21 cellular contexts compared by ENCODE assay signal in the genomic region with DNA sequence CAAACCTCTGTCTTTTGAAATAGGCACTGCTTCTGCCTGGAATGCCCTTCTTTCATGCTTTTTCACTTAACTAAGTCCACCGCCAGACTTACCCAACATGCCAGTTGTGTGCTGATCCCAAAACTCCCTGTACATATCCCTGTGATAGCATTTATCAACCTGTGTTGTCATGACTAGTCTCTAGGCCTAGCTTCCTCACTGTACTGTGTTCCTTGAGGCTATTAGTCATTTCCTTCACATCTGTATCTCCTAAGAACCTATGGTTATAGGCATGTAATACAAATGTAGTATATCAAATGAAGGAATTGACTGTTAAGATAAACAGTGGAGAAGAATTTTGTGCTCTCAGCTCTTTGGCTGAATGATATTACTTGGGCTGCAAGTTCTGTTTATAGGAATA.
DNase-seq lines count a peak whose midpoint lies in the region; ATAC-seq, FAIRE-seq and TF ChIP-seq lines count a peak whose summit lies in the region.
"Had no signal": no experiment of that assay in that cellular context is flagged by ENCODE, and none has a peak within 500 bp of the region (broad histone marks: within the 10 kb centered on the region; RNA-seq: fewer than 3 reads in every experiment).

No MANE protein-coding gene starts in this region.

- TF ChIP-seq POLR2A in breast epithelium (IDR thresholded peaks at IDR 0.05): no peak

- H3K4me3 ChIP-seq in RWPE2 (ENCODE audit: severe bottlenecking) (no peak overlapping the region), bronchial epithelial cell (ENCODE audit: low read depth, low read length) (no peak overlapping the region), breast epithelium (no peak overlapping the region)
- H3K4me3 ChIP-seq: GM12878, GM23248, HAP-1 had no signal

- no peak for TF ChIP-seq CTCF in RWPE2 (IDR thresholded peaks at IDR 0.05; ENCODE audit: poor library complexity, severe bottlenecking)
- no peak for TF ChIP-seq CTCF in bronchial epithelial cell (IDR thresholded peaks at IDR 0.05; ENCODE audit: insufficient read depth, low read length, severe bottlenecking)
- TF ChIP-seq CTCF in breast epithelium (IDR thresholded peaks at IDR 0.05): no peak

- H3K27ac ChIP-seq in RWPE2 (ENCODE audit: poor library complexity, severe bottlenecking): no peak overlapping the region
- no peak overlapping the region for H3K27ac ChIP-seq in breast epithelium
- H3K27ac ChIP-seq: GM23248 had no signal

- H3K9me3 ChIP-seq in RWPE2 (ENCODE audit: severe bottlenecking) (no peaks in the 10 kb centered on the region), breast epithelium (no peaks in the 10 kb centered on the region)
- H3K9me3 ChIP-seq: BE2C, HAP-1 had no signal

- DNase-seq in RWPE2 (ENCODE audit: low spot score): no peak
- peak; percentile 88 for DNase-seq in bronchial epithelial cell (ENCODE audit: low read depth)
- DNase-seq in kidney tubule cell (ENCODE audit: low spot score): peak; percentile 34
- no peak for DNase-seq in posterior cingulate gyrus
- no peak for DNase-seq in breast epithelium (ENCODE audit: low spot score in 2 of 2)
- no peak for DNase-seq in NCI-H748 treated with DMSO at 0.1 percent for 48 hours (lab: John Stamatoyannopoulos, UW)
- DNase-seq: ACHN; BE2C; C1 segment of cervical spinal cord; CD4-positive, CD25-positive, alpha-beta regulatory T cell; CD8-positive, alpha-beta memory T cell; COR-L47; DMS 273 treated with DMSO at 0.1 percent for 48 hours; DMS53; DND-41; EL; GM23248 had no signal

- no peaks in the 10 kb centered on the region for H3K36me3 ChIP-seq in RWPE2 (ENCODE audit: low read depth)
- no peaks in the 10 kb centered on the region for H3K36me3 ChIP-seq in bronchial epithelial cell (ENCODE audit: control insufficient read depth, insufficient read depth, low read length)
- H3K36me3 ChIP-seq in breast epithelium: no peaks in the 10 kb centered on the region
- H3K36me3 ChIP-seq: BE2C, HAP-1 had no signal

- no peaks in the 10 kb centered on the region for H3K27me3 ChIP-seq in RWPE2 (ENCODE audit: insufficient read depth, poor library complexity, severe bottlenecking)
- H3K27me3 ChIP-seq in bronchial epithelial cell (ENCODE audit: control insufficient read depth, insufficient read depth, low read length): peaks cover 2% of the 10 kb centered on the region
- no peaks in the 10 kb centered on the region for H3K27me3 ChIP-seq in breast epithelium
- H3K27me3 ChIP-seq: BE2C had no signal

- FAIRE-seq in bronchial epithelial cell (lab: Jason Lieb, UNC): no peak
- FAIRE-seq: A204.1, GM12878, GM19239 had no signal

- ATAC-seq in RWPE2 (ENCODE audit: low read depth): peak; percentile 66
- ATAC-seq: GM12878 had no signal

- H3K4me1 ChIP-seq in RWPE2 (ENCODE audit: insufficient read depth, poor library complexity, severe bottlenecking) (no peaks in the 10 kb centered on the region), breast epithelium (no peaks in the 10 kb centered on the region)
- H3K4me1 ChIP-seq: BE2C, HAP-1 had no signal

- intact Hi-C loops in posterior cingulate gyrus (cut with DNase I): no loop called here
- intact Hi-C loops in breast epithelium (cut with DNase I; ENCODE audit: low total_unique reads): no loop called here

Comparison
In these comparisons a context has a peak if more than half of its experiments do, and no peak if none do; other contexts are left out.
1. DNase-seq: peak in bronchial epithelial cell (single experiment) and kidney tubule cell (single experiment); none in RWPE2 (single experiment), posterior cingulate gyrus (0 of 10), breast epithelium (0 of 2) and NCI-H748 treated with DMSO at 0.1 percent for 48 hours (single experiment).